Comparison of ENCODE assay signal across 21 cellular contexts in the genomic region with DNA sequence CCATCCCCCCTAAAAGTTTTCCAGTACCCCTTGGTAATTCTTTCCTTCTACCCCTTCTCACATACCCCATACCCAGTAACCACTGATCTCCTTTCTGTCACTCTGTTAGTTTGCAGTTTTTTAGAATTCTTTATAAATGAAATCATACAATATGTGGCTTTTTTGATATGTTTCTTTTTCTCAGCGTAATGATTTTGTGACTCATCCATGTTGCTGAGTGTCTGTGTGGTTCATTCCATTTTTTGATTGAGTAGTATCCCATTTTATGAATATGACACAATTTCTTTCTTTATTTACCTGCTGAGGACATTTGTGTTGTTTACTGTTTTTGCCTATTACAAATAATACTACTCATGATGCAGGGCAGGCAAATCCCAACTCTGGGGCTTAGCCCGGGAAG.
"Had no signal": no experiment of that assay in that cellular context is flagged by ENCODE, and none has a peak within 500 bp of the region (broad histone marks: within the 10 kb centered on the region; RNA-seq: fewer than 3 reads in every experiment).

No MANE protein-coding gene starts in this region.

- DNase-seq: cortex of kidney; effector memory CD8-positive, alpha-beta T cell; erythroblast; esophagus squamous epithelium; left cardiac atrium; left lung; mesenchymal stem cell; mucosa of descending colon; naive B cell; pancreas; retina; right lobe of liver; small intestine; stimulated activated CD4-positive, alpha-beta T cell treated with anti-CD3 and anti-CD28 coated beads, Interleukin-15, amount 100 ng/mL, for 24 hours; stimulated activated CD4-positive, alpha-beta T cell treated with anti-CD3 and anti-CD28 coated beads, Interleukin-2, amount 100 ng/mL, for 48 hours; stimulated activated naive B cell treated with anti-CD40 and anti-IgM and Interleukin-4, amounts not matched to agents 10 μg/mL and 1 μg/mL and 100 μg/mL, for 72 hours; upper lobe of right lung; uterus had no signal

- H3K4me1 ChIP-seq: esophagus squamous epithelium, left lung, pancreas, right lobe of liver, tibial nerve, upper lobe of right lung, uterus had no signal

- H3K27ac ChIP-seq: esophagus squamous epithelium, left lung, neutrophil, pancreas, right lobe of liver, thoracic aorta, tibial nerve, upper lobe of right lung, uterus had no signal

- H3K36me3 ChIP-seq: esophagus squamous epithelium, left lung, neutrophil, pancreas, right lobe of liver, thoracic aorta, tibial nerve, upper lobe of right lung, uterus had no signal

- H3K4me3 ChIP-seq: esophagus squamous epithelium, left lung, mucosa of descending colon, pancreas, right lobe of liver, thoracic aorta, tibial nerve, upper lobe of right lung, uterus had no signal

- H3K27me3 ChIP-seq: esophagus squamous epithelium, left lung, neutrophil, pancreas, right lobe of liver, tibial nerve, upper lobe of right lung, uterus had no signal

- H3K9me3 ChIP-seq: esophagus squamous epithelium, left lung, mucosa of descending colon, neutrophil, pancreas, thoracic aorta, tibial nerve, upper lobe of right lung, uterus had no signal
